1 cellular context compared by ENCODE assay signal in genomic region chr7:46218461-46219202, GRCh38.
TF ChIP-seq lines count a peak whose summit lies in the region.

No MANE protein-coding gene starts in this region.

TF ChIP-seq in WTC11, 78 proteins besides CTCF, POLR2A, EP300 and RAD21 (continued from another document):
- TF ChIP-seq OVOL2 (CRISPR knock-in tag; IDR thresholded peaks at IDR 0.05; ENCODE audit: borderline replicate concordance) (no peak), EMX1 (CRISPR knock-in tag; IDR thresholded peaks at IDR 0.05) (no peak)
